ENCODE assay signal across 37 cellular contexts in the genomic region with DNA sequence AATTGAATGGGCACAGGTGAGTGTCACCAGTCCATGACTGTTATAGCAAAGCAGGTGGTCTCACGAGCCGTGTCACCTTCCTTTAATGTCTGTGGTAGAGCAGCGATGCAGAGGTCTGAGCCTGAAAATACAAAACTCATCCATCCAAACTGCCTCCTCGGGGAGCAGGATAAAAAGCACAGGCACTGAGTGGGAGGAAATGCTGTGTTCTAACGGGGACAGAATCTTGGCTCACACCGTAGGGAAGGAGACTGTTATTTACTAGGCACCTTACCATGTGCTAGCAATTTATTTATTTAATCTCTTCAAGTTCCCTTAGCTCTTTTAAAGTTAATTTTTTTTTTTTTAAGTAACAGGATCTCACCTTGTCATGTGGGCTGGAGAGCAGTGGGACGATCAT. TPM values are rescaled to one million over a fixed set of nuclear protein-coding genes. Genes with fewer than 3 reads are reported as not detected.
"Had no signal": no experiment of that assay in that cellular context is flagged by ENCODE, and none has a peak within 500 bp of the region (broad histone marks: within the 10 kb centered on the region; RNA-seq: fewer than 3 reads in every experiment).

No MANE protein-coding gene starts in this region.

- H3K27me3 ChIP-seq: breast epithelium, upper lobe of right lung had no signal

- H3K9me3 Mint-ChIP-seq: activated CD8-positive, alpha-beta T cell treated with anti-CD3 and anti-CD28 coated beads for 36 hours; activated T-cell treated with anti-CD3 and anti-CD28 coated beads, Interleukin-2, amount 50 U/mL, for 4 hours; activated T-helper 17 cell treated with anti-CD3 and anti-CD28 coated beads, Interleukin-2, amount 50 U/mL, for 72 hours; dendritic cell treated with granulocyte-macrophage colony-stimulating factor and Interleukin-4, amounts not matched to agents 40 ng/mL and 50 ng/mL, for 4 days had no signal

- H3K4me1 Mint-ChIP-seq: activated T-helper 17 cell treated with anti-CD3 and anti-CD28 coated beads, Interleukin-2, amount 50 U/mL, for 72 hours; stimulated activated naive B cell treated with anti-CD40 and anti-IgM and Interleukin-4, amounts not matched to agents 10 μg/mL and 1 μg/mL and 100 μg/mL, for 72 hours had no signal

- H3K36me3 Mint-ChIP-seq: stimulated activated naive B cell treated with anti-CD40 and anti-IgM and Interleukin-4, amounts not matched to agents 10 μg/mL and 1 μg/mL and 100 μg/mL, for 72 hours; WTC11 had no signal

- H3K9me3 ChIP-seq: breast epithelium, esophagus muscularis mucosa, heart left ventricle, left ventricle myocardium inferior, mucosa of descending colon, neutrophil, sigmoid colon, stomach, tibial artery, upper lobe of right lung had no signal

- H3K4me1 ChIP-seq: breast epithelium, foreskin keratinocyte, heart left ventricle, left ventricle myocardium inferior, tibial artery, upper lobe of right lung had no signal

- H3K27ac Mint-ChIP-seq: activated CD8-positive, alpha-beta T cell treated with anti-CD3 and anti-CD28 coated beads for 36 hours; activated T-helper 17 cell treated with anti-CD3 and anti-CD28 coated beads, Interleukin-2, amount 50 U/mL, for 72 hours; dendritic cell treated with granulocyte-macrophage colony-stimulating factor and Interleukin-4, amounts not matched to agents 40 ng/mL and 50 ng/mL, for 4 days; endodermal cell; nephron progenitor cell; progenitor cell of endocrine pancreas; stimulated activated naive B cell treated with anti-CD40 and anti-IgM and Interleukin-4, amounts not matched to agents 10 μg/mL and 1 μg/mL and 100 μg/mL, for 72 hours; T-helper 17 cell; WTC11 had no signal

- H3K36me3 ChIP-seq: breast epithelium, esophagus muscularis mucosa, heart left ventricle, left ventricle myocardium inferior, neutrophil, sigmoid colon, stomach, tibial artery, upper lobe of right lung had no signal

- DNase-seq: activated CD4-positive, alpha-beta T cell treated with anti-CD3 and anti-CD28 coated beads for 1 hour; activated CD4-positive, alpha-beta T cell treated with anti-CD3 and anti-CD28 coated beads, Interleukin-2, amount 50 U/mL, for 1 hour; activated CD8-positive, alpha-beta T cell treated with anti-CD3 and anti-CD28 coated beads for 36 hours; activated gamma-delta T cell treated with Interleukin-2 at 50 U/mL for 16 hours; activated naive CD4-positive, alpha-beta T cell treated with anti-CD3 and anti-CD28 coated beads, Interleukin-2, amount 50 U/mL, for 16 hours; activated T-cell treated with anti-CD3 and anti-CD28 coated beads, Interleukin-2, amount 50 U/mL, for 4 hours; amniotic stem cell; central memory CD4-positive, alpha-beta T cell; endodermal cell; foreskin keratinocyte; heart left ventricle; kidney glomerular epithelial cell; left ventricle myocardium inferior; mucosa of descending colon; nephron progenitor cell; retina; sigmoid colon; small intestine; stimulated activated CD4-positive, alpha-beta T cell treated with anti-CD3 and anti-CD28 coated beads, Interleukin-4, amount 100 ng/mL, for 4 hours; stimulated activated CD8-positive, alpha-beta memory T cell treated with anti-CD3 and anti-CD28 coated beads, Interleukin-4, amount 100 ng/mL, for 48 hours; stimulated activated naive B cell treated with anti-CD40 and anti-IgM and Interleukin-4, amounts not matched to agents 10 μg/mL and 1 μg/mL and 100 μg/mL, for 72 hours; stomach; T-helper 17 cell; tibial artery; upper lobe of right lung had no signal

- FAIRE-seq: astrocyte, small intestine had no signal

- H3K4me3 Mint-ChIP-seq: activated CD8-positive, alpha-beta T cell treated with anti-CD3 and anti-CD28 coated beads for 36 hours; activated T-cell treated with anti-CD3 and anti-CD28 coated beads, Interleukin-2, amount 50 U/mL, for 4 hours; activated T-helper 17 cell treated with anti-CD3 and anti-CD28 coated beads, Interleukin-2, amount 50 U/mL, for 72 hours; dendritic cell treated with granulocyte-macrophage colony-stimulating factor and Interleukin-4, amounts not matched to agents 40 ng/mL and 50 ng/mL, for 4 days; endodermal cell; nephron progenitor cell; stimulated activated naive B cell treated with anti-CD40 and anti-IgM and Interleukin-4, amounts not matched to agents 10 μg/mL and 1 μg/mL and 100 μg/mL, for 72 hours; T-helper 17 cell; WTC11 had no signal

- ATAC-seq: activated CD8-positive, alpha-beta T cell treated with anti-CD3 and anti-CD28 coated beads for 36 hours; activated T-cell treated with anti-CD3 and anti-CD28 coated beads, Interleukin-2, amount 50 U/mL, for 4 hours; activated T-helper 17 cell treated with anti-CD3 and anti-CD28 coated beads, Interleukin-2, amount 50 U/mL, for 72 hours; stimulated activated naive B cell treated with anti-CD40 and anti-IgM and Interleukin-4, amounts not matched to agents 10 μg/mL and 1 μg/mL and 100 μg/mL, for 72 hours; T-helper 17 cell had no signal

- H3K4me3 ChIP-seq: breast epithelium, esophagus muscularis mucosa, heart left ventricle, left ventricle myocardium inferior, mucosa of descending colon, sigmoid colon, stomach, tibial artery, upper lobe of right lung had no signal

- H3K27ac ChIP-seq: breast epithelium, esophagus muscularis mucosa, foreskin keratinocyte, heart left ventricle, left ventricle myocardium inferior, neutrophil, sigmoid colon, tibial artery, upper lobe of right lung had no signal

RNA-seq across cellular contexts. Expression of a gene that starts 1.2 kb away (rescaled TPM):
- total RNA-seq: activated T-cell treated with anti-CD3 and anti-CD28 coated beads, Interleukin-2, amount 50 U/mL, for 4 hours; astrocyte; breast epithelium; esophagus muscularis mucosa; foreskin keratinocyte; heart left ventricle; left ventricle myocardium inferior; lung microvascular endothelial cell; mesenteric fat pad; mucosa of descending colon; myocyte; osteocyte; sigmoid colon had no signal
- polyA plus RNA-seq: foreskin keratinocyte, heart left ventricle had no signal

RNA-seq across cellular contexts. Expression of a gene that starts 13.6 kb away (rescaled TPM):
- total RNA-seq: activated CD8-positive, alpha-beta T cell treated with anti-CD3 and anti-CD28 coated beads for 36 hours; activated T-cell treated with anti-CD3 and anti-CD28 coated beads, Interleukin-2, amount 50 U/mL, for 4 hours; activated T-helper 17 cell treated with anti-CD3 and anti-CD28 coated beads, Interleukin-2, amount 50 U/mL, for 72 hours; astrocyte; breast epithelium; esophagus muscularis mucosa; foreskin keratinocyte; heart left ventricle; left ventricle myocardium inferior; lung microvascular endothelial cell; mesenteric fat pad; mucosa of descending colon; osteocyte; sigmoid colon; T-helper 17 cell had no signal
- polyA plus RNA-seq: foreskin keratinocyte, heart left ventricle, stomach had no signal
